In genomic region chr5:73265641-73266040, GRCh38 we compare ENCODE assay signal across 16 cellular contexts.
DNase-seq lines count a peak whose midpoint lies in the region; ATAC-seq and TF ChIP-seq lines count a peak whose summit lies in the region.
"Had no signal": no experiment of that assay in that cellular context is flagged by ENCODE, and none has a peak within 500 bp of the region (broad histone marks: within the 10 kb centered on the region; RNA-seq: fewer than 3 reads in every experiment).

No MANE protein-coding gene starts in this region.

- H3K9me3 ChIP-seq in adipocyte (ENCODE audit: control insufficient read depth, low read length) (no peaks in the 10 kb centered on the region), MG63 (no peaks in the 10 kb centered on the region), upper lobe of right lung (no peaks in the 10 kb centered on the region)
- H3K9me3 ChIP-seq: SJSA1 had no signal

- DNase-seq in DMS 273 treated with DMSO at 0.1 percent for 48 hours (lab: John Stamatoyannopoulos, UW), result peak; percentile 55
- DNase-seq in HT1080 (ENCODE audit: low read depth), result peak; percentile 5
- DNase-seq in adipocyte (ENCODE audit: low read depth), result peak; percentile 19
- DNase-seq in osteocyte (ENCODE audit: extremely low spot score, unreplicated experiment), result peak; percentile 25
- DNase-seq in inferior parietal cortex (ENCODE audit: extremely low spot score), result no peak
- no peak for DNase-seq in MG63
- DNase-seq in upper lobe of right lung, result no peak
- DNase-seq: DMS53, NCI-H146, NCI-H2107, NCI-H345, NCI-H748 treated with DMSO at 0.1 percent for 48 hours, PC-9 had no signal

- H3K4me3 Mint-ChIP-seq in osteocyte (ENCODE audit: unreplicated experiment), result no peak overlapping the region
- H3K4me3 Mint-ChIP-seq: GM23338 had no signal

- peaks cover 15% of the 10 kb centered on the region for H3K27me3 ChIP-seq in adipocyte (replicated peaks; ENCODE audit: control insufficient read depth, insufficient read depth, low read length)
- H3K27me3 ChIP-seq in MG63, result no peaks in the 10 kb centered on the region
- peaks cover 10% of the 10 kb centered on the region for H3K27me3 ChIP-seq in upper lobe of right lung
- H3K27me3 ChIP-seq: SJSA1 had no signal

- H3K9ac ChIP-seq in adipocyte (ENCODE audit: low read length), result no peak overlapping the region

- H3K27ac ChIP-seq in upper lobe of right lung, result no peak overlapping the region
- H3K27ac ChIP-seq: PC-9 had no signal

- H3K36me3 ChIP-seq in adipocyte (ENCODE audit: control insufficient read depth, insufficient read depth, low read length, severe bottlenecking) (no peaks in the 10 kb centered on the region), MG63 (no peaks in the 10 kb centered on the region), upper lobe of right lung (no peaks in the 10 kb centered on the region)
- H3K36me3 ChIP-seq: SJSA1 had no signal

- H3K36me3 Mint-ChIP-seq in osteocyte (ENCODE audit: unreplicated experiment), result no peaks in the 10 kb centered on the region

- TF ChIP-seq CTCF in osteocyte (IDR thresholded peaks at IDR 0.05), result no peak
- no peak for TF ChIP-seq CTCF in upper lobe of right lung (IDR thresholded peaks at IDR 0.05)

- ATAC-seq in upper lobe of right lung, result no peak
- ATAC-seq: HCT116 had no signal

- H3K4me1 ChIP-seq in adipocyte (ENCODE audit: control insufficient read depth, insufficient read depth, low read length) (peaks cover 29% of the 10 kb centered on the region), upper lobe of right lung (no peaks in the 10 kb centered on the region)

- no peaks in the 10 kb centered on the region for H3K9me3 Mint-ChIP-seq in osteocyte (ENCODE audit: unreplicated experiment)
- H3K9me3 Mint-ChIP-seq: GM23338 had no signal

- peaks cover 34% of the 10 kb centered on the region for H3K4me1 Mint-ChIP-seq in osteocyte (ENCODE audit: unreplicated experiment)

- intact Hi-C loops in upper lobe of right lung (cut with DNase I), result no loop called here

- H3K4me3 ChIP-seq in adipocyte (ENCODE audit: low read length) (no peak overlapping the region), MG63 (no peak overlapping the region), upper lobe of right lung (no peak overlapping the region)
- H3K4me3 ChIP-seq: GM23338, PC-9, SJSA1 had no signal

- H3K27ac Mint-ChIP-seq in osteocyte (ENCODE audit: unreplicated experiment), result no peak overlapping the region
- H3K27ac Mint-ChIP-seq: GM23338 had no signal

- H3K27me3 Mint-ChIP-seq in osteocyte (ENCODE audit: unreplicated experiment), result no peaks in the 10 kb centered on the region

Comparison
In these comparisons a context has a peak if more than half of its experiments do, and no peak if none do; other contexts are left out.
1. DNase-seq: peak in DMS 273 treated with DMSO at 0.1 percent for 48 hours (single experiment), HT1080 (single experiment), adipocyte (single experiment) and osteocyte (single experiment); none in inferior parietal cortex (single experiment), MG63 (single experiment) and upper lobe of right lung (single experiment).